Comparison of ENCODE assay signal across 1 cellular context in the genomic region with DNA sequence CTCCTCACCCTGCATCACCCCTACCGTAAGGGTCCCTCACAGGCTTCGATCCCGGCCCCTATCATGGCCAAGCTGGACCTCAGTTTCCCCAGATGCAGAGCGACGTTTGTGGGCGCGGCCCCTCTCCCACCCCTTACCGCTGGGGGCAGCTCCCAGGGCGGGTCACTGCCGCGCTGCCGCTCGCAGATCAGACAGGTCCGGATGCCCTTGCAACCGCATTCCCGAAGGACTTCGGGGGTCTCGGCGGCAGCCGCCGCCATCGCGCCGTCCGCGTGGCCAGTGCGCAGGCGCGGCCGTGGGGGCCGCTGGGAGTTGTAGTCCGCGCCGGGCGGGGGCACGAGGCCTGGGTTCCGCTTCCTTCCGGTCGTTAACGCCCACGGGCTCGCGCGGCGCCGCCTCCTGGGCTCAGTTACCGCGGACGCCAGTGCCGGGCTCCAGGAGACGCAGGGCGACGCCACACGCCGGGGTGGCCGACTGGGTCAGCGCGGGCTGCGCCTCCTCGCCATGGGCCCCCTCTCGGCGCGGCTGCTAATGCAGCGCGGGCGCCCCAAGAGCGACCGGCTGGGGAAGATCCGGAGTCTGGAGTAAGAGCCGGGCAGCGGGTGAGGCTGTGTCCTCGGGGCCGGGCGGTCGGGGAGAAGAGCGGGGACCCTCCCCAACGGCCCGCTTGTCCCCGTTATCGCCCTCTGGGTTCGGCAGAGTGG.
TF ChIP-seq lines count a peak whose summit lies in the region.

ALKBH4 (minus strand) TSS at position 287 of the 704 bp plus-strand sequence; CDS start at position 260, 27 bp downstream.
LRWD1 (plus strand) TSS at position 408 of the 704 bp plus-strand sequence; CDS start at position 505, 97 bp downstream.

TF ChIP-seq in HepG2, 621 proteins besides CTCF, POLR2A, EP300 and RAD21 (continued from another document):
- TF ChIP-seq, protein P1, sequence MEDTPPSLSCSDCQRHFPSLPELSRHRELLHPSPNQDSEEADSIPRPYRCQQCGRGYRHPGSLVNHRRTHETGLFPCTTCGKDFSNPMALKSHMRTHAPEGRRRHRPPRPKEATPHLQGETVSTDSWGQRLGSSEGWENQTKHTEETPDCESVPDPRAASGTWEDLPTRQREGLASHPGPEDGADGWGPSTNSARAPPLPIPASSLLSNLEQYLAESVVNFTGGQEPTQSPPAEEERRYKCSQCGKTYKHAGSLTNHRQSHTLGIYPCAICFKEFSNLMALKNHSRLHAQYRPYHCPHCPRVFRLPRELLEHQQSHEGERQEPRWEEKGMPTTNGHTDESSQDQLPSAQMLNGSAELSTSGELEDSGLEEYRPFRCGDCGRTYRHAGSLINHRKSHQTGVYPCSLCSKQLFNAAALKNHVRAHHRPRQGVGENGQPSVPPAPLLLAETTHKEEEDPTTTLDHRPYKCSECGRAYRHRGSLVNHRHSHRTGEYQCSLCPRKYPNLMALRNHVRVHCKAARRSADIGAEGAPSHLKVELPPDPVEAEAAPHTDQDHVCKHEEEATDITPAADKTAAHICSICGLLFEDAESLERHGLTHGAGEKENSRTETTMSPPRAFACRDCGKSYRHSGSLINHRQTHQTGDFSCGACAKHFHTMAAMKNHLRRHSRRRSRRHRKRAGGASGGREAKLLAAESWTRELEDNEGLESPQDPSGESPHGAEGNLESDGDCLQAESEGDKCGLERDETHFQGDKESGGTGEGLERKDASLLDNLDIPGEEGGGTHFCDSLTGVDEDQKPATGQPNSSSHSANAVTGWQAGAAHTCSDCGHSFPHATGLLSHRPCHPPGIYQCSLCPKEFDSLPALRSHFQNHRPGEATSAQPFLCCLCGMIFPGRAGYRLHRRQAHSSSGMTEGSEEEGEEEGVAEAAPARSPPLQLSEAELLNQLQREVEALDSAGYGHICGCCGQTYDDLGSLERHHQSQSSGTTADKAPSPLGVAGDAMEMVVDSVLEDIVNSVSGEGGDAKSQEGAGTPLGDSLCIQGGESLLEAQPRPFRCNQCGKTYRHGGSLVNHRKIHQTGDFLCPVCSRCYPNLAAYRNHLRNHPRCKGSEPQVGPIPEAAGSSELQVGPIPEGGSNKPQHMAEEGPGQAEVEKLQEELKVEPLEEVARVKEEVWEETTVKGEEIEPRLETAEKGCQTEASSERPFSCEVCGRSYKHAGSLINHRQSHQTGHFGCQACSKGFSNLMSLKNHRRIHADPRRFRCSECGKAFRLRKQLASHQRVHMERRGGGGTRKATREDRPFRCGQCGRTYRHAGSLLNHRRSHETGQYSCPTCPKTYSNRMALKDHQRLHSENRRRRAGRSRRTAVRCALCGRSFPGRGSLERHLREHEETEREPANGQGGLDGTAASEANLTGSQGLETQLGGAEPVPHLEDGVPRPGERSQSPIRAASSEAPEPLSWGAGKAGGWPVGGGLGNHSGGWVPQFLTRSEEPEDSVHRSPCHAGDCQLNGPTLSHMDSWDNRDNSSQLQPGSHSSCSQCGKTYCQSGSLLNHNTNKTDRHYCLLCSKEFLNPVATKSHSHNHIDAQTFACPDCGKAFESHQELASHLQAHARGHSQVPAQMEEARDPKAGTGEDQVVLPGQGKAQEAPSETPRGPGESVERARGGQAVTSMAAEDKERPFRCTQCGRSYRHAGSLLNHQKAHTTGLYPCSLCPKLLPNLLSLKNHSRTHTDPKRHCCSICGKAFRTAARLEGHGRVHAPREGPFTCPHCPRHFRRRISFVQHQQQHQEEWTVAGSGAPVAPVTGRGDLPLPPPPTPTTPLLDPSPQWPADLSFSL (CRISPR knock-in tag; IDR thresholded peaks at IDR 0.05) = no peak
- TF ChIP-seq NFKBIZ (CRISPR knock-in tag; IDR thresholded peaks at IDR 0.05) (0 out of 2 replicates have a peak, but pooled peaks have one; percentile 39), GLI4 (CRISPR knock-in tag; IDR thresholded peaks at IDR 0.05; ENCODE audit: borderline replicate concordance) (peak; percentile 76; the same call in 1 of the 2 replicates), HOXA7 (CRISPR knock-in tag; IDR thresholded peaks at IDR 0.05) (no peak), TBX2 (CRISPR knock-in tag; IDR thresholded peaks at IDR 0.05; ENCODE audit: borderline replicate concordance) (peak; percentile 80), SALL2 (CRISPR knock-in tag; IDR thresholded peaks at IDR 0.05) (peak; percentile 57; the same call in 1 of the 2 replicates), ATF7-NPFF (CRISPR knock-in tag; IDR thresholded peaks at IDR 0.05; ENCODE audit: low read depth) (peak; percentile 78), ZNF10 (CRISPR knock-in tag; IDR thresholded peaks at IDR 0.05; ENCODE audit: borderline replicate concordance, low read depth) (0 out of 2 replicates have a peak, but pooled peaks have one; percentile 53), ADNP (CRISPR knock-in tag; IDR thresholded peaks at IDR 0.05) (no peak), TCF7 (IDR thresholded peaks at IDR 0.05; ENCODE audit: low read depth) (no peak), ZNF773 (CRISPR knock-in tag; IDR thresholded peaks at IDR 0.05; ENCODE audit: borderline replicate concordance) (no peak; the same call in 1 of the 2 replicates), YY1 (IDR thresholded peaks at IDR 0.05; ENCODE audit: insufficient read depth, insufficient replicate concordance, low read depth, low read length) (peak; percentile 94), ARNT2 (CRISPR knock-in tag; IDR thresholded peaks at IDR 0.05; ENCODE audit: low read depth) (peak; percentile 78; the same call in 1 of the 2 replicates), WIZ (CRISPR knock-in tag; IDR thresholded peaks at IDR 0.05) (peak; percentile 44; the same call in 1 of the 2 replicates), RFXAP (CRISPR knock-in tag; IDR thresholded peaks at IDR 0.05; ENCODE audit: borderline replicate concordance) (no peak), ZNF563 (CRISPR knock-in tag; IDR thresholded peaks at IDR 0.05) (peak; percentile 80; the same call in 1 of the 2 replicates), ZMYM2 (CRISPR knock-in tag; IDR thresholded peaks at IDR 0.05) (no peak), ZNF207 (IDR thresholded peaks at IDR 0.05; ENCODE audit: borderline replicate concordance) (no peak)
- TF ChIP-seq, protein P2, sequence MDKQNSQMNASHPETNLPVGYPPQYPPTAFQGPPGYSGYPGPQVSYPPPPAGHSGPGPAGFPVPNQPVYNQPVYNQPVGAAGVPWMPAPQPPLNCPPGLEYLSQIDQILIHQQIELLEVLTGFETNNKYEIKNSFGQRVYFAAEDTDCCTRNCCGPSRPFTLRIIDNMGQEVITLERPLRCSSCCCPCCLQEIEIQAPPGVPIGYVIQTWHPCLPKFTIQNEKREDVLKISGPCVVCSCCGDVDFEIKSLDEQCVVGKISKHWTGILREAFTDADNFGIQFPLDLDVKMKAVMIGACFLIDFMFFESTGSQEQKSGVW (CRISPR knock-in tag; IDR thresholded peaks at IDR 0.05; ENCODE audit: borderline replicate concordance) = no peak
- TF ChIP-seq, protein P3, sequence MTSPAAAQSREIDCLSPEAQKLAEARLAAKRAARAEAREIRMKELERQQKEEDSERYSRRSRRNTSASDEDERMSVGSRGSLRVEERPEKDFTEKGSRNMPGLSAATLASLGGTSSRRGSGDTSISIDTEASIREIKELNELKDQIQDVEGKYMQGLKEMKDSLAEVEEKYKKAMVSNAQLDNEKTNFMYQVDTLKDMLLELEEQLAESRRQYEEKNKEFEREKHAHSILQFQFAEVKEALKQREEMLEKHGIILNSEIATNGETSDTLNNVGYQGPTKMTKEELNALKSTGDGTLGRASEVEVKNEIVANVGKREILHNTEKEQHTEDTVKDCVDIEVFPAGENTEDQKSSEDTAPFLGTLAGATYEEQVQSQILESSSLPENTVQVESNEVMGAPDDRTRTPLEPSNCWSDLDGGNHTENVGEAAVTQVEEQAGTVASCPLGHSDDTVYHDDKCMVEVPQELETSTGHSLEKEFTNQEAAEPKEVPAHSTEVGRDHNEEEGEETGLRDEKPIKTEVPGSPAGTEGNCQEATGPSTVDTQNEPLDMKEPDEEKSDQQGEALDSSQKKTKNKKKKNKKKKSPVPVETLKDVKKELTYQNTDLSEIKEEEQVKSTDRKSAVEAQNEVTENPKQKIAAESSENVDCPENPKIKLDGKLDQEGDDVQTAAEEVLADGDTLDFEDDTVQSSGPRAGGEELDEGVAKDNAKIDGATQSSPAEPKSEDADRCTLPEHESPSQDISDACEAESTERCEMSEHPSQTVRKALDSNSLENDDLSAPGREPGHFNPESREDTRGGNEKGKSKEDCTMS (CRISPR knock-in tag; conservative IDR thresholded peaks at IDR 0.05) = no peak
- TF ChIP-seq, protein P4, sequence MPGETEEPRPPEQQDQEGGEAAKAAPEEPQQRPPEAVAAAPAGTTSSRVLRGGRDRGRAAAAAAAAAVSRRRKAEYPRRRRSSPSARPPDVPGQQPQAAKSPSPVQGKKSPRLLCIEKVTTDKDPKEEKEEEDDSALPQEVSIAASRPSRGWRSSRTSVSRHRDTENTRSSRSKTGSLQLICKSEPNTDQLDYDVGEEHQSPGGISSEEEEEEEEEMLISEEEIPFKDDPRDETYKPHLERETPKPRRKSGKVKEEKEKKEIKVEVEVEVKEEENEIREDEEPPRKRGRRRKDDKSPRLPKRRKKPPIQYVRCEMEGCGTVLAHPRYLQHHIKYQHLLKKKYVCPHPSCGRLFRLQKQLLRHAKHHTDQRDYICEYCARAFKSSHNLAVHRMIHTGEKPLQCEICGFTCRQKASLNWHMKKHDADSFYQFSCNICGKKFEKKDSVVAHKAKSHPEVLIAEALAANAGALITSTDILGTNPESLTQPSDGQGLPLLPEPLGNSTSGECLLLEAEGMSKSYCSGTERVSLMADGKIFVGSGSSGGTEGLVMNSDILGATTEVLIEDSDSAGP (CRISPR knock-in tag; IDR thresholded peaks at IDR 0.05; ENCODE audit: borderline replicate concordance) = peak; percentile 46; the same call in 1 of the 2 replicates
- TF ChIP-seq, protein P5, sequence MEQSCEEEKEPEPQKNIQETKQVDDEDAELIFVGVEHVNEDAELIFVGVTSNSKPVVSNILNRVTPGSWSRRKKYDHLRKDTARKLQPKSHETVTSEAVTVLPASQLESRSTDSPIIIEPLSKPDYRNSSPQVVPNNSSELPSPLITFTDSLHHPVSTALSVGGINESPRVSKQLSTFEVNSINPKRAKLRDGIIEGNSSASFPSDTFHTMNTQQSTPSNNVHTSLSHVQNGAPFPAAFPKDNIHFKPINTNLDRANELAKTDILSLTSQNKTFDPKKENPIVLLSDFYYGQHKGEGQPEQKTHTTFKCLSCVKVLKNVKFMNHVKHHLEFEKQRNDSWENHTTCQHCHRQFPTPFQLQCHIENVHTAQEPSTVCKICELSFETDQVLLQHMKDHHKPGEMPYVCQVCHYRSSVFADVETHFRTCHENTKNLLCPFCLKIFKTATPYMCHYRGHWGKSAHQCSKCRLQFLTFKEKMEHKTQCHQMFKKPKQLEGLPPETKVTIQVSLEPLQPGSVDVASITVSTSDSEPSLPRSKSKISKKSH (CRISPR knock-in tag; IDR thresholded peaks at IDR 0.05; ENCODE audit: borderline replicate concordance) = peak; percentile 81; the same call in 1 of the 2 replicates
